In the genomic region with DNA sequence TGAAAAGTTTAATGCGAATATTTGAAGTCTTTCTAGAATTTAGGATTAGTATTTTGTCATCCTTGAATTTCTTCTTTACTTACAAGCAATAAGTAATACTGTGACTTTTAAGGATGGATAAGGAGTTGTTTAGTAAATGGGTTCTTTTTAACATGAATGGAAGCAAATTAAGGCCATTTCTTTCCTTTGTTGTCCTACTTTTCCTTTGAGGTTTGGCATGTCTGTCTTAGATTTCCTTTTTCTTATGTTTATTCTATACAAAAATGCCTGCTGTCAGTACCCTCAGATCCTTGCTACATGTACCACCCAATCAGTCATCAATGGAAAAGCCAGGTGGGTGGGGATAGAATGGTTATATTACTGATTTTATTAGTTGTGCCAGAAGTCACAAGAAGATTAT, we compare ENCODE assay signal across 7 cellular contexts.
"Had no signal": no experiment of that assay in that cellular context is flagged by ENCODE, and none has a peak within 500 bp of the region (broad histone marks: within the 10 kb centered on the region; RNA-seq: fewer than 3 reads in every experiment).

No MANE protein-coding gene starts in this region.

- H3K27ac Mint-ChIP-seq: HFFc6 had no signal

- H3K36me3 ChIP-seq: HAP-1 had no signal

- H3K9me3 Mint-ChIP-seq: HFFc6 had no signal

- H3K4me3 ChIP-seq: GM23248, HAP-1 had no signal

- H3K9ac ChIP-seq: GM23248 had no signal

- H3K27ac ChIP-seq: GM23248 had no signal

- H3K9me3 ChIP-seq: HAP-1 had no signal

- H3K4me1 ChIP-seq: HAP-1 had no signal

- H3K4me3 Mint-ChIP-seq: HFFc6 had no signal

- ATAC-seq: HCT116 had no signal

- DNase-seq: GM23248, GOT3, H7, HCEC 1CT, HFFc6 had no signal

- H2AFZ ChIP-seq: GM23248 had no signal
